ENCODE assay signal across 8 cellular contexts in genomic region chr19:34241513-34242337, GRCh38. TPM values are rescaled to one million over a fixed set of nuclear protein-coding genes. Genes with fewer than 3 reads are reported as not detected.
DNase-seq lines count a peak whose midpoint lies in the region; ATAC-seq and TF ChIP-seq lines count a peak whose summit lies in the region.

No MANE protein-coding gene starts in this region.

- H3K27me3 ChIP-seq in Caco-2 (replicated peaks; ENCODE audit: control insufficient read depth, insufficient read depth, low read length) (no peaks in the 10 kb centered on the region), PC-9 (ENCODE audit: insufficient read depth, low read depth) (no peaks in the 10 kb centered on the region)

- peak; percentile 78 to 79 for DNase-seq in Caco-2
- DNase-seq in HT-29 (ENCODE audit: low spot score) = peak; percentile 91
- peak; percentile 41 to 78 for DNase-seq in PC-9
- peak; percentile 84 for DNase-seq in iPS-NIHi11 (ENCODE audit: low spot score)
- no peak for DNase-seq in NOMO-1 treated with DMSO at 0.1 percent for 48 hours (lab: John Stamatoyannopoulos, UW; ENCODE audit: unreplicated experiment)

- H3K4me3 Mint-ChIP-seq in Caco-2 (ENCODE audit: unreplicated experiment) = no peak overlapping the region

- H3K27me3 Mint-ChIP-seq in Caco-2 (ENCODE audit: insufficient read depth, unreplicated experiment) = no peaks in the 10 kb centered on the region

- no peak overlapping the region for H3K4me3 ChIP-seq in Caco-2 (ENCODE audit: low read depth, low read length)
- H3K4me3 ChIP-seq in PC-9 = no peak overlapping the region

- CTCF ChIA-PET in Caco-2 (lab: Charles Lee) = interaction anchor here (0.5 kb wide), 1 partner anchor 14 kb away, joined by 3 read pairs; no protein-coding TSS in a partner anchor
- CTCF ChIA-PET in PC-9 (lab: Charles Lee) = interaction anchor here (0.6 kb wide), 1 partner anchor 19 kb away, joined by 3 read pairs; no protein-coding TSS in a partner anchor

- no peaks in the 10 kb centered on the region for H3K9me3 Mint-ChIP-seq in Caco-2 (ENCODE audit: unreplicated experiment)

- H3K27ac Mint-ChIP-seq in Caco-2 (ENCODE audit: unreplicated experiment) = peak overlapping the region; percentile 46

- ATAC-seq in GM21528 (IDR thresholded peaks at IDR 0.05; ENCODE audit: low FRiP score, unreplicated experiment) (no peak), HG02678 (IDR thresholded peaks at IDR 0.05; ENCODE audit: unreplicated experiment) (no peak), HG03432 (IDR thresholded peaks at IDR 0.05; ENCODE audit: unreplicated experiment) (no peak)

- H3K4me1 Mint-ChIP-seq in Caco-2 (ENCODE audit: low read depth, unreplicated experiment) = peaks cover 15% of the 10 kb centered on the region

- H3K9me2 ChIP-seq in PC-9 (ENCODE audit: insufficient read depth) = no peaks in the 10 kb centered on the region

- H3K36me3 ChIP-seq in Caco-2 (ENCODE audit: control insufficient read depth, insufficient read depth, low read length) = no peaks in the 10 kb centered on the region
- no peaks in the 10 kb centered on the region for H3K36me3 ChIP-seq in PC-9 (ENCODE audit: low read depth)

- POLR2A ChIA-PET in Caco-2 (lab: Charles Lee) (no interaction called here), PC-9 (lab: Charles Lee; ENCODE audit: unreplicated experiment) (no interaction called here)

- no peaks in the 10 kb centered on the region for H4K20me1 ChIP-seq in PC-9 (ENCODE audit: insufficient read depth)

- H3K4me1 ChIP-seq in Caco-2 (no peaks in the 10 kb centered on the region), PC-9 (replicated peaks; ENCODE audit: insufficient read depth) (no peaks in the 10 kb centered on the region)

- peaks cover 32% of the 10 kb centered on the region for H3K36me3 Mint-ChIP-seq in Caco-2 (ENCODE audit: insufficient read depth, unreplicated experiment)

- BruUV-seq in Caco-2 (replicated peaks; lab: Mats Ljungman, UMichigan) = no TSS peak
- BruUV-seq in PC-9 (replicated peaks; lab: Mats Ljungman, UMichigan) = no TSS peak

- no peaks in the 10 kb centered on the region for H3K9me3 ChIP-seq in Caco-2
- H3K9me3 ChIP-seq in PC-9 (ENCODE audit: insufficient read depth, low read depth) = no peaks in the 10 kb centered on the region

- H2AFZ ChIP-seq in PC-9 = no peak overlapping the region

- H3F3A ChIP-seq in PC-9 (ENCODE audit: insufficient read depth, low read depth) = no peaks in the 10 kb centered on the region; the same call in 1 of the 2 replicates

- intact Hi-C loops in Caco-2 (cut with micrococcal nuclease; ENCODE audit: unreplicated experiment) (loop anchor here (1.0 to 5.0 kb wide), 2 partner anchors 96 to 187 kb away; partner anchors contain the start of gene UBA2), PC-9 (cut with micrococcal nuclease; ENCODE audit: unreplicated experiment) (no loop called here)

- no peak overlapping the region for H3K27ac ChIP-seq in PC-9

- H3K79me2 ChIP-seq in PC-9 (ENCODE audit: low read depth) = no peaks in the 10 kb centered on the region

- H3K4me2 ChIP-seq in PC-9 = no peak overlapping the region

- TF ChIP-seq CTCF in Caco-2 (IDR thresholded peaks at IDR 0.05; ENCODE audit: insufficient read depth in 1 of 2, low read depth in 1 of 2, low read length in 1 of 2, severe bottlenecking in 1 of 2, unreplicated experiment in 1 of 2) (peak; percentile 53 to 63), PC-9 (conservative IDR thresholded peaks at IDR 0.05) (peak; percentile 54; the same call in 1 of the 2 replicates)

RNA-seq across cellular contexts. Expression of gene GARRE1, which starts 12.6 kb away (rescaled TPM):
- total RNA-seq in Caco-2 (2022) (20.2 and 20.7 TPM in 2 replicates), PC-9 (2021) (13.6 and 23.3 TPM in 2 replicates)
- total RNA-seq in HT-29 (2014; rRNA removed; shearing (Covaris generic)) = 13.9 and 14.2 TPM in 2 replicates
